19 cellular contexts compared by ENCODE assay signal in genomic region chrY:7529416-7529815, GRCh38.
"Had no signal": no experiment of that assay in that cellular context is flagged by ENCODE, and none has a peak within 500 bp of the region (broad histone marks: within the 10 kb centered on the region; RNA-seq: fewer than 3 reads in every experiment).

No MANE protein-coding gene starts in this region.

- H3K4me1 Mint-ChIP-seq: activated naive CD8-positive, alpha-beta T cell treated with anti-CD3 and anti-CD28 coated beads, Interleukin-2, amount 50 U/mL, for 24 hours; natural killer cell; WTC11 had no signal

- FAIRE-seq: astrocyte, frontal cortex, islet of Langerhans had no signal

- H3K9me3 ChIP-seq: heart right ventricle, mucosa of descending colon, psoas muscle, stomach, thoracic aorta had no signal

- H3K4me3 ChIP-seq: heart right ventricle, mucosa of descending colon, psoas muscle, stomach, thoracic aorta had no signal

- H3K27me3 ChIP-seq: heart right ventricle, stomach had no signal

- H3K9me3 Mint-ChIP-seq: activated naive CD8-positive, alpha-beta T cell treated with anti-CD3 and anti-CD28 coated beads, Interleukin-2, amount 50 U/mL, for 24 hours; natural killer cell; WTC11 had no signal

- H3K36me3 ChIP-seq: heart right ventricle, stomach, thoracic aorta had no signal

- H3K27ac ChIP-seq: heart right ventricle, psoas muscle, stomach, thoracic aorta had no signal

- DNase-seq: activated CD4-positive, alpha-beta T cell treated with anti-CD3 and anti-CD28 coated beads for 48 hours; activated naive CD4-positive, alpha-beta T cell treated with Interleukin-2 at 50 U/mL for 16 hours; activated naive CD8-positive, alpha-beta T cell treated with anti-CD3 and anti-CD28 coated beads, Interleukin-2, amount 50 U/mL, for 24 hours; central memory CD4-positive, alpha-beta T cell; heart right ventricle; mammary epithelial cell; mucosa of descending colon; natural killer cell; psoas muscle; stimulated activated CD4-positive, alpha-beta T cell treated with anti-CD3 and anti-CD28 coated beads, Interleukin-15, amount 100 ng/mL, for 24 hours; stimulated activated CD4-positive, alpha-beta T cell treated with anti-CD3 and anti-CD28 coated beads, Interleukin-4, amount 100 ng/mL, for 24 hours; stomach; T-helper 1 cell had no signal

- H3K4me3 Mint-ChIP-seq: activated naive CD8-positive, alpha-beta T cell treated with anti-CD3 and anti-CD28 coated beads, Interleukin-2, amount 50 U/mL, for 24 hours; natural killer cell; WTC11 had no signal

- H3K4me1 ChIP-seq: heart right ventricle, psoas muscle, stomach had no signal

- H3K36me3 Mint-ChIP-seq: natural killer cell, WTC11 had no signal

- H3K27ac Mint-ChIP-seq: activated naive CD8-positive, alpha-beta T cell treated with anti-CD3 and anti-CD28 coated beads, Interleukin-2, amount 50 U/mL, for 24 hours; natural killer cell; WTC11 had no signal

- ATAC-seq: activated naive CD8-positive, alpha-beta T cell treated with anti-CD3 and anti-CD28 coated beads, Interleukin-2, amount 50 U/mL, for 24 hours; esophagus mucosa; heart right ventricle; mucosa of descending colon; natural killer cell; psoas muscle; WTC11 had no signal
